Comparison of ENCODE assay signal across 31 cellular contexts in the genomic region with DNA sequence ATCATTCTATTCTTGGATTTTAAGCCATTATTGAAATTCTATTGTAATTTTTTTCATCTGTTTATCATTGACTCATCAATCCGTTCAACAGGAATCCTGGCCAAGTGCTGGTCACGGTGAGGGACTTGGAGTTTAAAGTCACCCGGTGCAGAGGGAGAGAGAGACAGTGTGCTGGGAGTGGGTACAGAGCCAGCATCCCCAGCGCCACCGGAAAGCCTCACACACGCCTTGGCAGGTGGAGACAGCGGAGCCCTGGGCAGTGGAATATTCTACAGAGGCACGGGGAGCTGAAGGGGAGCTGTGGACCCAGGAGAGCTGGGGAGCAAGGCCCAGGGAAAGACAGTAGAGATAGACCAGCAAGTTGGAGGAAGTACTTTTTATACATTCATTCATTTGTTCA.
"Had no signal": no experiment of that assay in that cellular context is flagged by ENCODE, and none has a peak within 500 bp of the region (broad histone marks: within the 10 kb centered on the region; RNA-seq: fewer than 3 reads in every experiment).

No MANE protein-coding gene starts in this region.

- H3K4me3 Mint-ChIP-seq: activated B cell treated with CpG ODN at 0.5 μM for 24 hours; activated CD4-positive, alpha-beta memory T cell treated with anti-CD3 and anti-CD28 coated beads, Interleukin-2, amount 10 ng/mL, durations not matched to agents 7 days and 5 days; activated CD8-positive, alpha-beta memory T cell treated with anti-CD3 and anti-CD28 coated beads, Interleukin-2, amount 10 ng/mL, durations not matched to agents 7 days and 5 days; activated naive CD4-positive, alpha-beta T cell treated with anti-CD3 and anti-CD28 coated beads, Interleukin-2, amount 50 U/mL, for 24 hours; activated naive CD8-positive, alpha-beta T cell treated with anti-CD3 and anti-CD28 coated beads, Interleukin-2, amount 10 ng/mL, durations not matched to agents 7 days and 5 days had no signal

- H3K9me3 ChIP-seq: ascending aorta had no signal

- H3K27me3 Mint-ChIP-seq: activated B cell treated with CpG ODN at 0.5 μM for 24 hours; activated CD4-positive, alpha-beta memory T cell treated with anti-CD3 and anti-CD28 coated beads, Interleukin-2, amount 10 ng/mL, durations not matched to agents 7 days and 5 days; activated CD8-positive, alpha-beta memory T cell treated with anti-CD3 and anti-CD28 coated beads, Interleukin-2, amount 10 ng/mL, durations not matched to agents 7 days and 5 days had no signal

- H3K36me3 ChIP-seq: ascending aorta, cardiac muscle cell had no signal

- H3K27me3 ChIP-seq: ascending aorta, cardiac muscle cell had no signal

- H3K9me3 Mint-ChIP-seq: activated naive CD4-positive, alpha-beta T cell treated with anti-CD3 and anti-CD28 coated beads, Interleukin-2, amount 50 U/mL, for 24 hours; activated naive CD8-positive, alpha-beta T cell treated with anti-CD3 and anti-CD28 coated beads, Interleukin-2, amount 10 ng/mL, durations not matched to agents 7 days and 5 days had no signal

- H3K4me1 Mint-ChIP-seq: activated B cell treated with CpG ODN at 0.5 μM for 24 hours; activated CD4-positive, alpha-beta memory T cell treated with anti-CD3 and anti-CD28 coated beads, Interleukin-2, amount 10 ng/mL, durations not matched to agents 7 days and 5 days; activated CD8-positive, alpha-beta memory T cell treated with anti-CD3 and anti-CD28 coated beads, Interleukin-2, amount 10 ng/mL, durations not matched to agents 7 days and 5 days; activated naive CD4-positive, alpha-beta T cell treated with anti-CD3 and anti-CD28 coated beads, Interleukin-2, amount 50 U/mL, for 24 hours; activated naive CD8-positive, alpha-beta T cell treated with anti-CD3 and anti-CD28 coated beads, Interleukin-2, amount 10 ng/mL, durations not matched to agents 7 days and 5 days had no signal

- H3K4me1 ChIP-seq: ascending aorta had no signal

- H3K27ac Mint-ChIP-seq: activated B cell treated with CpG ODN at 0.5 μM for 24 hours; activated CD4-positive, alpha-beta memory T cell treated with anti-CD3 and anti-CD28 coated beads, Interleukin-2, amount 10 ng/mL, durations not matched to agents 7 days and 5 days; activated CD8-positive, alpha-beta memory T cell treated with anti-CD3 and anti-CD28 coated beads, Interleukin-2, amount 10 ng/mL, durations not matched to agents 7 days and 5 days; activated naive CD4-positive, alpha-beta T cell treated with anti-CD3 and anti-CD28 coated beads, Interleukin-2, amount 50 U/mL, for 24 hours; activated naive CD8-positive, alpha-beta T cell treated with anti-CD3 and anti-CD28 coated beads, Interleukin-2, amount 10 ng/mL, durations not matched to agents 7 days and 5 days had no signal

- DNase-seq: activated B cell treated with CpG ODN at 0.5 μM for 24 hours; activated CD4-positive, alpha-beta memory T cell treated with anti-CD3 and anti-CD28 coated beads, Interleukin-2, amount 10 ng/mL, durations not matched to agents 7 days and 5 days; activated CD4-positive, alpha-beta T cell treated with anti-CD3 and anti-CD28 coated beads for 4 hours; activated CD4-positive, CD25-positive, alpha-beta regulatory T cell treated with anti-CD3 and anti-CD28 coated beads, Interleukin-2, amount 50 U/mL, for 72 hours; activated CD8-positive, alpha-beta memory T cell treated with anti-CD3 and anti-CD28 coated beads for 24 hours; activated CD8-positive, alpha-beta memory T cell treated with anti-CD3 and anti-CD28 coated beads, Interleukin-2, amount 10 ng/mL, durations not matched to agents 7 days and 5 days; activated CD8-positive, alpha-beta memory T cell treated with anti-CD3 and anti-CD28 coated beads, Interleukin-2, amount 50 U/mL, for 48 hours; activated gamma-delta T cell; activated naive CD4-positive, alpha-beta T cell treated with Interleukin-2 at 50 U/mL for 16 hours; activated naive CD8-positive, alpha-beta T cell treated with anti-CD3 and anti-CD28 coated beads, Interleukin-2, amount 10 ng/mL, durations not matched to agents 7 days and 5 days; activated T-cell treated with anti-CD3 and anti-CD28 coated beads, Interleukin-2, amount 50 U/mL, for 48 hours; MM.1S; MV-4-11; NCI-H1092; NCI-H1436 treated with DMSO at 0.1 percent for 48 hours; NCI-H1694 treated with DMSO at 0.1 percent for 48 hours; NCI-H2029; NCI-H345; NCI-H524 treated with DMSO at 0.1 percent for 48 hours; PC-9; Right ventricle myocardium superior; SW 1271; T-helper 1 cell; T-helper 2 cell; T-helper 9 cell had no signal

- H3K4me3 ChIP-seq: ascending aorta, cardiac muscle cell, PC-9 had no signal

- H3K27ac ChIP-seq: ascending aorta, cardiac muscle cell, KMS-11, PC-9, RWPE1, VCaP had no signal

- H3K36me3 Mint-ChIP-seq: activated CD8-positive, alpha-beta memory T cell treated with anti-CD3 and anti-CD28 coated beads, Interleukin-2, amount 10 ng/mL, durations not matched to agents 7 days and 5 days; activated naive CD4-positive, alpha-beta T cell treated with anti-CD3 and anti-CD28 coated beads, Interleukin-2, amount 50 U/mL, for 24 hours; activated naive CD8-positive, alpha-beta T cell treated with anti-CD3 and anti-CD28 coated beads, Interleukin-2, amount 10 ng/mL, durations not matched to agents 7 days and 5 days had no signal
